17 cellular contexts compared by ENCODE assay signal in the genomic region with DNA sequence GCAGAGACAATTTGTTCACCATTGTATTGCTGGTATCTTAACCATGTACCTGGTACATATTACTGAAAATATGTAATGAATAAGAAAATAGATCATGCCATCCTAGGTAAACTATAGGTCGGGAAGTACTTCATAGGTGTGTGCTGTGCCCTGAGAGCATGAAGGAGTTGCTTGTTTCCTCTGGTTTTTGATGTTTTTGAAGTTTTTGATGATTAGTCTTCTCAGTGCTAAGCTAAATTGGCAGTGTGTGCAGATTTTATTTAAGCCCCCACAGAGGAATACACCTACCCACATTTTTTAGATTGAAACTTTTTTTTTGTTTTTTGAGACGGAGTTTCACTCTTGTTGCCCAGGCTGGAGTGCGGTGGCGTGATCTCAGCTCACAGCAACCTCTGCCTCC. TPM values are rescaled to one million over a fixed set of nuclear protein-coding genes. Genes with fewer than 3 reads are reported as not detected.
A peak's percentile ranks its signal among the peaks of the same experiment; 100 is the strongest.
DNase-seq lines count a peak whose midpoint lies in the region; ATAC-seq and TF ChIP-seq lines count a peak whose summit lies in the region.
"Had no signal": no experiment of that assay in that cellular context is flagged by ENCODE, and none has a peak within 500 bp of the region (broad histone marks: within the 10 kb centered on the region; RNA-seq: fewer than 3 reads in every experiment).

No MANE protein-coding gene starts in this region.

- TF ChIP-seq CTCF in activated CD8-positive, alpha-beta T cell treated with anti-CD3 and anti-CD28 coated beads for 36 hours (IDR thresholded peaks at IDR 0.05), result no peak
- no peak for TF ChIP-seq CTCF in CD8-positive, alpha-beta T cell (IDR thresholded peaks at IDR 0.05)
- no peak for TF ChIP-seq CTCF in progenitor cell of endocrine pancreas (IDR thresholded peaks at IDR 0.05; ENCODE audit: unreplicated experiment)
- TF ChIP-seq CTCF in upper lobe of left lung (IDR thresholded peaks at IDR 0.05), result no peak

- no peaks in the 10 kb centered on the region for H3K9me3 Mint-ChIP-seq in activated CD8-positive, alpha-beta T cell treated with anti-CD3 and anti-CD28 coated beads for 36 hours
- no peaks in the 10 kb centered on the region for H3K9me3 Mint-ChIP-seq in activated CD8-positive, alpha-beta T cell treated with anti-CD3 and anti-CD28 coated beads, Interleukin-2, amount 10 ng/mL, durations not matched to agents 7 days and 5 days (ENCODE audit: insufficient read depth)
- H3K9me3 Mint-ChIP-seq in CD8-positive, alpha-beta T cell, result no peaks in the 10 kb centered on the region
- no peaks in the 10 kb centered on the region for H3K9me3 Mint-ChIP-seq in activated naive CD8-positive, alpha-beta T cell treated with anti-CD3 and anti-CD28 coated beads, Interleukin-2, amount 50 U/mL, for 24 hours
- no peaks in the 10 kb centered on the region for H3K9me3 Mint-ChIP-seq in progenitor cell of endocrine pancreas (ENCODE audit: low read depth)
- H3K9me3 Mint-ChIP-seq: CD8-positive, alpha-beta memory T cell had no signal

- no peak overlapping the region for H3K4me3 ChIP-seq in CD8-positive, alpha-beta T cell (ENCODE audit: low read depth, low read length)
- H3K4me3 ChIP-seq in upper lobe of left lung, result no peak overlapping the region
- H3K4me3 ChIP-seq: A549, BLaER1, GM23248 had no signal

- POLR2A ChIA-PET in activated CD8-positive, alpha-beta T cell treated with anti-CD3 and anti-CD28 coated beads for 36 hours (lab: Charles Lee), result no interaction called here
- POLR2A ChIA-PET in activated CD8-positive, alpha-beta T cell treated with anti-CD3 and anti-CD28 coated beads, Interleukin-2, amount 10 ng/mL, durations not matched to agents 7 days and 5 days (lab: Charles Lee), result no interaction called here
- POLR2A ChIA-PET in CD8-positive, alpha-beta T cell (lab: Charles Lee), result interaction anchor here (1.1 to 1.7 kb wide), 2 partner anchors 10 to 18 kb away, joined by 4 to 6 read pairs; no protein-coding TSS in a partner anchor

- peak overlapping the region; percentile 40 for H3K27ac Mint-ChIP-seq in activated CD8-positive, alpha-beta T cell treated with anti-CD3 and anti-CD28 coated beads for 36 hours
- no peak overlapping the region for H3K27ac Mint-ChIP-seq in activated CD8-positive, alpha-beta T cell treated with anti-CD3 and anti-CD28 coated beads, Interleukin-2, amount 10 ng/mL, durations not matched to agents 7 days and 5 days
- peak overlapping the region; percentile 19 for H3K27ac Mint-ChIP-seq in CD8-positive, alpha-beta T cell
- H3K27ac Mint-ChIP-seq in activated naive CD8-positive, alpha-beta T cell treated with anti-CD3 and anti-CD28 coated beads, Interleukin-2, amount 50 U/mL, for 24 hours, result no peak overlapping the region
- peak overlapping the region; percentile 8 for H3K27ac Mint-ChIP-seq in progenitor cell of endocrine pancreas

- ATAC-seq in activated CD8-positive, alpha-beta T cell treated with anti-CD3 and anti-CD28 coated beads for 36 hours, result no peak
- no peak for ATAC-seq in activated CD8-positive, alpha-beta T cell treated with anti-CD3 and anti-CD28 coated beads, Interleukin-2, amount 10 ng/mL, durations not matched to agents 7 days and 5 days
- ATAC-seq in CD8-positive, alpha-beta T cell, result peak; percentile 51
- ATAC-seq in activated naive CD8-positive, alpha-beta T cell treated with anti-CD3 and anti-CD28 coated beads, Interleukin-2, amount 50 U/mL, for 24 hours, result no peak
- ATAC-seq in upper lobe of left lung (ENCODE audit: low FRiP score in 2 of 2), result no peak
- ATAC-seq: A549 had no signal

- intact Hi-C loops in activated CD8-positive, alpha-beta T cell treated with anti-CD3 and anti-CD28 coated beads for 36 hours (cut with micrococcal nuclease), result no loop called here
- intact Hi-C loops in CD8-positive, alpha-beta T cell (cut with DNase I, micrococcal nuclease), result no loop called here

- H3K27ac ChIP-seq in CD8-positive, alpha-beta T cell (ENCODE audit: low read depth, low read length), result no peak overlapping the region
- H3K27ac ChIP-seq in upper lobe of left lung, result no peak overlapping the region
- H3K27ac ChIP-seq: 22Rv1, A549, BLaER1, GM23248 had no signal

- no peaks in the 10 kb centered on the region for H3K27me3 Mint-ChIP-seq in activated CD8-positive, alpha-beta T cell treated with anti-CD3 and anti-CD28 coated beads for 36 hours
- no peaks in the 10 kb centered on the region for H3K27me3 Mint-ChIP-seq in activated CD8-positive, alpha-beta T cell treated with anti-CD3 and anti-CD28 coated beads, Interleukin-2, amount 10 ng/mL, durations not matched to agents 7 days and 5 days (ENCODE audit: low read depth)
- H3K27me3 Mint-ChIP-seq in CD8-positive, alpha-beta T cell (ENCODE audit: low read depth), result no peaks in the 10 kb centered on the region
- no peaks in the 10 kb centered on the region for H3K27me3 Mint-ChIP-seq in activated naive CD8-positive, alpha-beta T cell treated with anti-CD3 and anti-CD28 coated beads, Interleukin-2, amount 50 U/mL, for 24 hours
- no peaks in the 10 kb centered on the region for H3K27me3 Mint-ChIP-seq in progenitor cell of endocrine pancreas
- H3K27me3 Mint-ChIP-seq: CD8-positive, alpha-beta memory T cell had no signal

- peaks cover 1% of the 10 kb centered on the region for H3K36me3 Mint-ChIP-seq in activated CD8-positive, alpha-beta T cell treated with anti-CD3 and anti-CD28 coated beads for 36 hours (ENCODE audit: low read depth)
- peaks cover 10% of the 10 kb centered on the region for H3K36me3 Mint-ChIP-seq in activated CD8-positive, alpha-beta T cell treated with anti-CD3 and anti-CD28 coated beads, Interleukin-2, amount 10 ng/mL, durations not matched to agents 7 days and 5 days (ENCODE audit: low read depth)
- H3K36me3 Mint-ChIP-seq in CD8-positive, alpha-beta T cell, result peaks cover 5% of the 10 kb centered on the region
- peaks cover 3% of the 10 kb centered on the region for H3K36me3 Mint-ChIP-seq in activated naive CD8-positive, alpha-beta T cell treated with anti-CD3 and anti-CD28 coated beads, Interleukin-2, amount 50 U/mL, for 24 hours (ENCODE audit: low read depth)
- no peaks in the 10 kb centered on the region for H3K36me3 Mint-ChIP-seq in progenitor cell of endocrine pancreas (ENCODE audit: insufficient read depth)

- peaks cover 34% of the 10 kb centered on the region for H3K4me1 Mint-ChIP-seq in activated CD8-positive, alpha-beta T cell treated with anti-CD3 and anti-CD28 coated beads for 36 hours (ENCODE audit: low read depth)
- H3K4me1 Mint-ChIP-seq in activated CD8-positive, alpha-beta T cell treated with anti-CD3 and anti-CD28 coated beads, Interleukin-2, amount 10 ng/mL, durations not matched to agents 7 days and 5 days (ENCODE audit: low read depth), result peaks cover 9% of the 10 kb centered on the region
- peaks cover 57% of the 10 kb centered on the region for H3K4me1 Mint-ChIP-seq in CD8-positive, alpha-beta T cell (ENCODE audit: low read depth)
- H3K4me1 Mint-ChIP-seq in activated naive CD8-positive, alpha-beta T cell treated with anti-CD3 and anti-CD28 coated beads, Interleukin-2, amount 50 U/mL, for 24 hours, result peaks cover 33% of the 10 kb centered on the region
- peaks cover 1% of the 10 kb centered on the region for H3K4me1 Mint-ChIP-seq in progenitor cell of endocrine pancreas (ENCODE audit: low read depth)

- H3K27me3 ChIP-seq in CD8-positive, alpha-beta T cell (ENCODE audit: insufficient read depth, low read length), result no peaks in the 10 kb centered on the region
- H3K27me3 ChIP-seq in upper lobe of left lung, result no peaks in the 10 kb centered on the region
- H3K27me3 ChIP-seq: BLaER1 had no signal

- no peaks in the 10 kb centered on the region for H3K36me3 ChIP-seq in CD8-positive, alpha-beta T cell (ENCODE audit: insufficient read depth, low read length)
- H3K36me3 ChIP-seq in upper lobe of left lung, result no peaks in the 10 kb centered on the region

- TF ChIP-seq POLR2A in upper lobe of left lung (IDR thresholded peaks at IDR 0.05), result no peak

- DNase-seq in activated CD8-positive, alpha-beta T cell treated with anti-CD3 and anti-CD28 coated beads for 36 hours, result no peak
- no peak for DNase-seq in activated CD8-positive, alpha-beta T cell treated with anti-CD3 and anti-CD28 coated beads, Interleukin-2, amount 10 ng/mL, durations not matched to agents 7 days and 5 days
- no peak for DNase-seq in CD8-positive, alpha-beta T cell
- no peak for DNase-seq in activated naive CD8-positive, alpha-beta T cell treated with anti-CD3 and anti-CD28 coated beads, Interleukin-2, amount 50 U/mL, for 24 hours
- DNase-seq in progenitor cell of endocrine pancreas (ENCODE audit: low spot score, unreplicated experiment) (no peak), upper lobe of left lung (no peak), COLO829 (ENCODE audit: low spot score) (no peak), HT-29 (ENCODE audit: low spot score) (no peak)
- DNase-seq: AML-193; Caco-2; CD8-positive, alpha-beta memory T cell; GM23248; HCEC 1CT had no signal

- TF ChIP-seq EP300 in upper lobe of left lung (IDR thresholded peaks at IDR 0.05), result no peak

- WGBS in upper lobe of left lung, 2 donors, result 89 to 97% methylated on average over 4 of the region's 4 CpGs

- no peaks in the 10 kb centered on the region for H3K9me3 ChIP-seq in CD8-positive, alpha-beta T cell (ENCODE audit: low read length)
- no peaks in the 10 kb centered on the region for H3K9me3 ChIP-seq in upper lobe of left lung
- H3K9me3 ChIP-seq: A549, BLaER1, Caco-2 had no signal

- CTCF ChIA-PET in activated CD8-positive, alpha-beta T cell treated with anti-CD3 and anti-CD28 coated beads for 36 hours (lab: Charles Lee), result interaction anchor here (1.3 kb wide), 1 partner anchor 106 kb away, joined by 4 read pairs; no protein-coding TSS in a partner anchor
- CTCF ChIA-PET in activated CD8-positive, alpha-beta T cell treated with anti-CD3 and anti-CD28 coated beads, Interleukin-2, amount 10 ng/mL, durations not matched to agents 7 days and 5 days (lab: Charles Lee), result interaction anchor here (1.2 to 1.4 kb wide), 3 partner anchors 60 to 464 kb away, joined by 3 to 4 read pairs (median 3); no protein-coding TSS in a partner anchor
- CTCF ChIA-PET in CD8-positive, alpha-beta T cell (lab: Charles Lee), result no interaction called here

- peaks cover 18% of the 10 kb centered on the region for H3K4me1 ChIP-seq in CD8-positive, alpha-beta T cell (ENCODE audit: insufficient read depth, low read length)
- peaks cover 0 to 22% (median 13%) of the 10 kb centered on the region in 4 donors for H3K4me1 ChIP-seq in upper lobe of left lung
- H3K4me1 ChIP-seq: BLaER1, Caco-2 had no signal

- H3K4me3 Mint-ChIP-seq in activated CD8-positive, alpha-beta T cell treated with anti-CD3 and anti-CD28 coated beads for 36 hours, result no peak overlapping the region
- H3K4me3 Mint-ChIP-seq in activated CD8-positive, alpha-beta T cell treated with anti-CD3 and anti-CD28 coated beads, Interleukin-2, amount 10 ng/mL, durations not matched to agents 7 days and 5 days, result no peak overlapping the region
- no peak overlapping the region for H3K4me3 Mint-ChIP-seq in CD8-positive, alpha-beta T cell
- peak overlapping the region; percentile 9 for H3K4me3 Mint-ChIP-seq in activated naive CD8-positive, alpha-beta T cell treated with anti-CD3 and anti-CD28 coated beads, Interleukin-2, amount 50 U/mL, for 24 hours
- H3K4me3 Mint-ChIP-seq in progenitor cell of endocrine pancreas (ENCODE audit: low read depth), result no peak overlapping the region
- H3K4me3 Mint-ChIP-seq: CD14-positive monocyte had no signal

RNA-seq across cellular contexts. Expression of gene HMG20A, which starts 16.6 kb away (rescaled TPM):
- total RNA-seq in activated CD8-positive, alpha-beta T cell treated with anti-CD3 and anti-CD28 coated beads for 36 hours, result 10 to 100 TPM; 44.4 to 44.9 TPM
- total RNA-seq in activated CD8-positive, alpha-beta T cell treated with anti-CD3 and anti-CD28 coated beads, Interleukin-2, amount 10 ng/mL, durations not matched to agents 7 days and 5 days, result 10 to 100 TPM; 47.5 to 51.7 TPM
- 10 to 100 TPM; 20.6 to 23.4 TPM for total RNA-seq in CD8-positive, alpha-beta T cell
- total RNA-seq in progenitor cell of endocrine pancreas (46.0 and 52.2 TPM in 2 replicates), upper lobe of left lung (100 to 1,000 TPM in 1 of 6 donors, 10 to 100 TPM in 5; 33.1 to 155 (median 39.3) TPM)
- total RNA-seq in HT-29 (2014; rRNA removed; shearing (Covaris generic)), result 22.4 and 22.7 TPM in 2 replicates

RNA-seq across cellular contexts. Expression of gene PEAK1, which starts 17.4 kb away (rescaled TPM):
- total RNA-seq in activated CD8-positive, alpha-beta T cell treated with anti-CD3 and anti-CD28 coated beads for 36 hours, result 10 to 100 TPM; 32.1 to 36.1 TPM
- total RNA-seq in activated CD8-positive, alpha-beta T cell treated with anti-CD3 and anti-CD28 coated beads, Interleukin-2, amount 10 ng/mL, durations not matched to agents 7 days and 5 days, result 10 to 100 TPM; 30.4 to 30.7 TPM
- total RNA-seq in CD8-positive, alpha-beta T cell, result 10 to 100 TPM; 12.4 to 15.7 TPM
- 32.3 and 33.8 TPM in 2 replicates for total RNA-seq in progenitor cell of endocrine pancreas
- 100 to 1,000 TPM in 2 of 6 donors, 10 to 100 TPM in 4; 82.8 to 142 (median 90.1) TPM for total RNA-seq in upper lobe of left lung
- 15.7 and 25.9 TPM in 2 replicates for total RNA-seq in HT-29 (2014; rRNA removed; shearing (Covaris generic))

Comparison
In these comparisons a context has a peak if more than half of its experiments do, and no peak if none do; other contexts are left out.
1. H3K27ac Mint-ChIP-seq: peak in activated CD8-positive, alpha-beta T cell treated with anti-CD3 and anti-CD28 coated beads for 36 hours (single experiment), CD8-positive, alpha-beta T cell (single experiment) and progenitor cell of endocrine pancreas (single experiment); none in activated CD8-positive, alpha-beta T cell treated with anti-CD3 and anti-CD28 coated beads, Interleukin-2, amount 10 ng/mL, durations not matched to agents 7 days and 5 days (single experiment) and activated naive CD8-positive, alpha-beta T cell treated with anti-CD3 and anti-CD28 coated beads, Interleukin-2, amount 50 U/mL, for 24 hours (single experiment).